8 cellular contexts compared by ENCODE assay signal in genomic region chr14:23095196-23096108, GRCh38. TPM values are rescaled to one million over a fixed set of nuclear protein-coding genes. Genes with fewer than 3 reads are reported as not detected.
DNase-seq lines count a peak whose midpoint lies in the region; ATAC-seq and TF ChIP-seq lines count a peak whose summit lies in the region.

C14orf119 (plus strand) TSS chr14:23095505; CDS start chr14:23097659, 2,154 bp downstream.

- H3K9me3 ChIP-seq in endodermal cell (ENCODE audit: control insufficient read depth, low read length): no peaks in the 10 kb centered on the region

- no peaks in the 10 kb centered on the region for H3K9me3 Mint-ChIP-seq in activated CD4-positive, alpha-beta T cell treated with anti-CD3 and anti-CD28 coated beads, Interleukin-2, amount 10 ng/mL, durations not matched to agents 7 days and 5 days
- H3K9me3 Mint-ChIP-seq in endodermal cell: no peaks in the 10 kb centered on the region
- H3K9me3 Mint-ChIP-seq in stimulated activated memory B cell treated with anti-CD40 and anti-IgM and Interleukin-4, amounts not matched to agents 10 μg/mL and 1 μg/mL and 100 μg/mL, for 72 hours: no peaks in the 10 kb centered on the region

- H3K4me1 Mint-ChIP-seq in activated CD4-positive, alpha-beta T cell treated with anti-CD3 and anti-CD28 coated beads, Interleukin-2, amount 10 ng/mL, durations not matched to agents 7 days and 5 days: peaks cover 34% of the 10 kb centered on the region
- peaks cover 36% of the 10 kb centered on the region for H3K4me1 Mint-ChIP-seq in endodermal cell
- peaks cover 30% of the 10 kb centered on the region for H3K4me1 Mint-ChIP-seq in stimulated activated memory B cell treated with anti-CD40 and anti-IgM and Interleukin-4, amounts not matched to agents 10 μg/mL and 1 μg/mL and 100 μg/mL, for 72 hours

- POLR2A ChIA-PET in activated CD4-positive, alpha-beta T cell treated with anti-CD3 and anti-CD28 coated beads, Interleukin-2, amount 10 ng/mL, durations not matched to agents 7 days and 5 days (lab: Charles Lee): interaction anchor here (0.8 to 1.4 kb wide), 7 partner anchors 24 to 506 kb away, joined by 3 to 12 read pairs (median 6); partner anchors contain the start of genes CEBPE and PABPN1

- H3K9ac ChIP-seq in endodermal cell (ENCODE audit: extremely low read depth, low read length, poor library complexity, severe bottlenecking): peak within 1 kb of the TSS; percentile 93

- H3K27me3 ChIP-seq in endodermal cell (ENCODE audit: control insufficient read depth, insufficient read depth, low read length, poor library complexity, severe bottlenecking): no peaks in the 10 kb centered on the region

- no peak within 1 kb of the TSS for H3K4me3 Mint-ChIP-seq in activated CD4-positive, alpha-beta T cell treated with anti-CD3 and anti-CD28 coated beads, Interleukin-2, amount 10 ng/mL, durations not matched to agents 7 days and 5 days
- no peak within 1 kb of the TSS for H3K4me3 Mint-ChIP-seq in endodermal cell
- no peak within 1 kb of the TSS for H3K4me3 Mint-ChIP-seq in stimulated activated memory B cell treated with anti-CD40 and anti-IgM and Interleukin-4, amounts not matched to agents 10 μg/mL and 1 μg/mL and 100 μg/mL, for 72 hours

- H3K27me3 Mint-ChIP-seq in activated CD4-positive, alpha-beta T cell treated with anti-CD3 and anti-CD28 coated beads, Interleukin-2, amount 10 ng/mL, durations not matched to agents 7 days and 5 days: no peaks in the 10 kb centered on the region
- no peaks in the 10 kb centered on the region for H3K27me3 Mint-ChIP-seq in endodermal cell (ENCODE audit: insufficient read depth)
- no peaks in the 10 kb centered on the region for H3K27me3 Mint-ChIP-seq in stimulated activated memory B cell treated with anti-CD40 and anti-IgM and Interleukin-4, amounts not matched to agents 10 μg/mL and 1 μg/mL and 100 μg/mL, for 72 hours

- WGBS in endodermal cell (ENCODE audit: insufficient coverage in 1 of 2, insufficient read length in 1 of 2), 2 experiments: 0% methylated on average over 25 to 46 of the region's 46 CpGs

- H3K4me1 ChIP-seq in endodermal cell (ENCODE audit: control insufficient read depth, insufficient read depth, low read length): peaks cover 3% of the 10 kb centered on the region

- CTCF ChIA-PET in activated CD4-positive, alpha-beta T cell treated with anti-CD3 and anti-CD28 coated beads, Interleukin-2, amount 10 ng/mL, durations not matched to agents 7 days and 5 days (lab: Charles Lee): interaction anchor here (0.6 to 2.8 kb wide), 10 partner anchors 8 to 445 kb away, joined by 3 to 19 read pairs (median 6); partner anchors contain the start of gene CDH24

- H3K4me3 ChIP-seq in endodermal cell (ENCODE audit: low read length): peak within 1 kb of the TSS; percentile 94

- H3K36me3 Mint-ChIP-seq in activated CD4-positive, alpha-beta T cell treated with anti-CD3 and anti-CD28 coated beads, Interleukin-2, amount 10 ng/mL, durations not matched to agents 7 days and 5 days (ENCODE audit: low read depth): peaks cover 41% of the 10 kb centered on the region
- peaks cover 48% of the 10 kb centered on the region for H3K36me3 Mint-ChIP-seq in endodermal cell (ENCODE audit: low read depth)
- H3K36me3 Mint-ChIP-seq in stimulated activated memory B cell treated with anti-CD40 and anti-IgM and Interleukin-4, amounts not matched to agents 10 μg/mL and 1 μg/mL and 100 μg/mL, for 72 hours: peaks cover 31% of the 10 kb centered on the region

- DNase-seq in Ammon's horn (ENCODE audit: low spot score) (peak; percentile 99), endodermal cell (peak; percentile 100), mesenteric fat pad (ENCODE audit: low spot score) (peak; percentile 95), KG1 (lab: John Stamatoyannopoulos, UW) (no peak)
- DNase-seq in activated CD4-positive, alpha-beta T cell treated with anti-CD3 and anti-CD28 coated beads, Interleukin-2, amount 10 ng/mL, durations not matched to agents 7 days and 5 days: peak; percentile 100

- no peak for TF ChIP-seq CTCF in endodermal cell (conservative IDR thresholded peaks at IDR 0.05)

- H3K27ac ChIP-seq in endodermal cell (ENCODE audit: low read depth, low read length): peak within 1 kb of the TSS; percentile 80

- H3K27ac Mint-ChIP-seq in activated CD4-positive, alpha-beta T cell treated with anti-CD3 and anti-CD28 coated beads, Interleukin-2, amount 10 ng/mL, durations not matched to agents 7 days and 5 days: no peak within 1 kb of the TSS
- H3K27ac Mint-ChIP-seq in endodermal cell: no peak within 1 kb of the TSS
- no peak within 1 kb of the TSS for H3K27ac Mint-ChIP-seq in stimulated activated memory B cell treated with anti-CD40 and anti-IgM and Interleukin-4, amounts not matched to agents 10 μg/mL and 1 μg/mL and 100 μg/mL, for 72 hours

- H3K36me3 ChIP-seq in endodermal cell (ENCODE audit: control insufficient read depth, insufficient read depth, low read length): peaks cover 61% of the 10 kb centered on the region

- ATAC-seq in GM19351 (IDR thresholded peaks at IDR 0.05; ENCODE audit: unreplicated experiment) (peak; percentile 87), HG03520 (IDR thresholded peaks at IDR 0.05; ENCODE audit: unreplicated experiment) (peak; percentile 87)
- ATAC-seq in stimulated activated memory B cell treated with anti-CD40 and anti-IgM and Interleukin-4, amounts not matched to agents 10 μg/mL and 1 μg/mL and 100 μg/mL, for 72 hours: peak; percentile 98

RNA-seq across cellular contexts. Expression of gene C14orf119, which starts in this region (rescaled TPM):
- 10 to 100 TPM; 48.0 to 48.2 TPM for total RNA-seq in activated CD4-positive, alpha-beta T cell treated with anti-CD3 and anti-CD28 coated beads, Interleukin-2, amount 10 ng/mL, durations not matched to agents 7 days and 5 days
- total RNA-seq in endodermal cell (10 to 100 TPM; 76.7 to 82.9 TPM), mesenteric fat pad (50.5 TPM)
- polyA plus RNA-seq in endodermal cell (2013, experiment 1 of 2): 61.4 TPM
- 63.7 TPM for polyA plus RNA-seq in endodermal cell (2013, experiment 2 of 2)
